In the genomic region with DNA sequence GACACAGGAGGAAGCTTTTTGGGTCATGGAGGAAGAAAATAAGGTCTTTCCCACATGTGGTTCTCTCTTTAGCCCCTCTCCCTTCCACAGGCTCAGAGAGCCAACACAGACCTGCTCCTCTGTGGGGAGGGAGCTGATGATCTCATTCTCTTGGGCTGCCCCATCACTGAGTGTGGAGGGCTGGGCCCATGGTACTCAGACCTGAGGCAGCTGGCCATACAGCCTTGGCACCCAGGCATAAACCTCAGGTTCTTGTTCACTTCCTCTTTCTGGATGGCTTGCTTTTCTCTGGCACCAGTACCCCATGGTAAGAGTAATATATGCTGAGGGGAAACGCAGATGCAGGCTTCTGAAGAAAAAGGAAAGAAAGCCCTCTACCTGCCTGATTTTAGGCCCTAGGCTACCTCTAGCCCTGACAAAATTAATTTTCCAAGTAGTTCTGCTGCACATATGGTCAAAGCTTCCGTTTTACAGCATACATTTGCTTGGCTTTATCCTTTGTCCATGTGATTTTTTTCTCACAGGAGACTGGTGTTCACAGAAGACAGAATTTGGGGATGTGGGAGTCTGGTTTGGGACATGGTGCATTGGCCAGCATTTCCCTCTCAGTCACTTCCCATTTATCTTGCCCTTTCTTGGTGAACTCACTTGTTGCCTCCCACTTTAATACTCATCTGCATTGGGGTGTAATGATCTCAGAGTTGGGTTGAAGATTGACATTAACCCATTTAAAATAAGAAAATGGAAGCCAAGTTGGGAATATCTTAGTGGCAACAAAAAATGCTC, we compare ENCODE assay signal across 10 cellular contexts. TPM values are rescaled to one million over a fixed set of nuclear protein-coding genes. Genes with fewer than 3 reads are reported as not detected.
DNase-seq lines count a peak whose midpoint lies in the region; ATAC-seq, FAIRE-seq and TF ChIP-seq lines count a peak whose summit lies in the region.
"Had no signal": no experiment of that assay in that cellular context is flagged by ENCODE, and none has a peak within 500 bp of the region (broad histone marks: within the 10 kb centered on the region; RNA-seq: fewer than 3 reads in every experiment).

No MANE protein-coding gene starts in this region.

- in situ Hi-C loops in HepG2 (cut with HindIII; ENCODE audit: extremely low pct_ligation_motif_present, low pct_unique_long_range_greater_than_20kb): no loop called here

- no peaks in the 10 kb centered on the region for H4K20me1 ChIP-seq in HepG2 (ENCODE audit: insufficient read depth, low read length)

- no peak for TF ChIP-seq EP300 in HepG2 (IDR thresholded peaks at IDR 0.05; ENCODE audit: low read depth in 2 of 2, low read length in 2 of 2)
- TF ChIP-seq EP300 in HepG2 (CRISPR knock-in tag; IDR thresholded peaks at IDR 0.05; ENCODE audit: borderline replicate concordance): no peak

- ATAC-seq in right lobe of liver (peak in 3 of 4 donors; percentile 22 to 54 (median 53)), HepG2 (no peak), HG03066 (IDR thresholded peaks at IDR 0.05; ENCODE audit: low read depth, unreplicated experiment) (peak; percentile 58), upper lobe of right lung (peak; percentile 69)
- no peak for ATAC-seq in activated CD4-positive, CD25-positive, alpha-beta regulatory T cell treated with anti-CD3 and anti-CD28 coated beads, Interleukin-2, amount 50 U/mL, for 24 hours
- ATAC-seq: effector memory CD8-positive, alpha-beta T cell had no signal

- no peak for DNase-seq in right lobe of liver
- DNase-seq in HepG2 (ENCODE audit: low spot score): no peak
- DNase-seq in RCC 7860 (ENCODE audit: low spot score): peak; percentile 88
- DNase-seq in upper lobe of right lung: no peak
- no peak for DNase-seq in ureter (ENCODE audit: low spot score)
- DNase-seq in NCI-H2196 treated with DMSO at 0.1 percent for 48 hours (lab: John Stamatoyannopoulos, UW; ENCODE audit: unreplicated experiment): no peak
- DNase-seq: activated CD4-positive, alpha-beta T cell treated with anti-CD3 and anti-CD28 coated beads for 4 hours; effector memory CD8-positive, alpha-beta T cell had no signal

- 52% methylated on average over 2 of the region's 2 CpGs for WGBS in right lobe of liver (ENCODE audit: insufficient coverage, low coverage, low lambda C conversion rate, missing lambda C conversion rate)
- 32% methylated on average over 2 of the region's 2 CpGs for WGBS in HepG2 (ENCODE audit: low lambda C conversion rate)

- H3K27me3 ChIP-seq in right lobe of liver: no peaks in the 10 kb centered on the region
- H3K27me3 ChIP-seq in HepG2 (ENCODE audit: control insufficient read depth in 1 of 2, insufficient read depth in 2 of 2, low read length in 2 of 2): no peaks in the 10 kb centered on the region; a peak in 1 of 5 replicates
- H3K27me3 ChIP-seq in upper lobe of right lung: no peaks in the 10 kb centered on the region

- TF ChIP-seq CTCF in right lobe of liver (IDR thresholded peaks at IDR 0.05) (no peak), HepG2 (CRISPR knock-in tag; IDR thresholded peaks at IDR 0.05) (no peak), upper lobe of right lung (IDR thresholded peaks at IDR 0.05) (no peak)

- no TSS peak for BruUV-seq in HepG2 (replicated peaks; lab: Mats Ljungman, UMichigan)

- FAIRE-seq in HepG2 (lab: Jason Lieb, UNC): no peak
- FAIRE-seq in RCC 7860 (lab: Jason Lieb, UNC): peak; percentile 92

- H3K9ac ChIP-seq in HepG2 (ENCODE audit: insufficient read depth, low read depth, low read length): no peak overlapping the region

- TF ChIP-seq RAD21 in HepG2 (CRISPR knock-in tag; IDR thresholded peaks at IDR 0.05): no peak

- no peak overlapping the region for H2AFZ ChIP-seq in HepG2 (ENCODE audit: low read length)

- H3K27ac ChIP-seq in right lobe of liver (no peak overlapping the region), HepG2 (ENCODE audit: extremely low read length, insufficient read depth, low read length) (no peak overlapping the region), upper lobe of right lung (no peak overlapping the region)

- POLR2A ChIA-PET in HepG2 (lab: Yijun Ruan, JAX): no interaction called here

- H3K9me3 ChIP-seq in right lobe of liver: no peaks in the 10 kb centered on the region
- no peaks in the 10 kb centered on the region for H3K9me3 ChIP-seq in HepG2 (ENCODE audit: low read length)
- peaks cover 4% of the 10 kb centered on the region for H3K9me3 ChIP-seq in upper lobe of right lung

- CTCF ChIA-PET in HepG2 (lab: Yijun Ruan, JAX; ENCODE audit: low intra/inter-chr PET ratio, low total read pairs): no interaction called here

- H3K4me3 ChIP-seq in right lobe of liver: no peak overlapping the region
- H3K4me3 ChIP-seq in HepG2 (replicated peaks in 1 of 3; ENCODE audit: insufficient read depth in 1 of 3, low read depth in 2 of 3, low read length in 3 of 3): no peak overlapping the region
- no peak overlapping the region for H3K4me3 ChIP-seq in upper lobe of right lung

- TF ChIP-seq POLR2A in right lobe of liver (IDR thresholded peaks at IDR 0.05) (no peak), HepG2 (IDR thresholded peaks at IDR 0.05; ENCODE audit: insufficient read depth in 1 of 2, low read depth in 2 of 2, low read length in 2 of 2) (no peak)

- no peaks in the 10 kb centered on the region for H3K79me2 ChIP-seq in HepG2 (ENCODE audit: insufficient read depth, low read length)

- no peaks in the 10 kb centered on the region for H3K4me1 ChIP-seq in right lobe of liver
- no peaks in the 10 kb centered on the region for H3K4me1 ChIP-seq in HepG2 (ENCODE audit: insufficient read depth, low read length)
- H3K4me1 ChIP-seq in upper lobe of right lung: no peaks in the 10 kb centered on the region

- intact Hi-C loops in right lobe of liver (cut with DNase I): no loop called here
- intact Hi-C loops in HepG2 (cut with micrococcal nuclease; ENCODE audit: unreplicated experiment): no loop called here
- intact Hi-C loops in upper lobe of right lung (cut with DNase I): no loop called here

- no peaks in the 10 kb centered on the region for H3K36me3 ChIP-seq in right lobe of liver
- H3K36me3 ChIP-seq in HepG2 (replicated peaks in 1 of 2; ENCODE audit: control insufficient read depth in 1 of 2, insufficient read depth in 2 of 2, low read length in 2 of 2): no peaks in the 10 kb centered on the region
- H3K36me3 ChIP-seq in upper lobe of right lung: no peaks in the 10 kb centered on the region

- no peak overlapping the region for H3K4me2 ChIP-seq in HepG2 (ENCODE audit: low read depth, low read length)

TF ChIP-seq in HepG2, 621 proteins besides CTCF, POLR2A, EP300 and RAD21 (continues in another document):
- TF ChIP-seq HOXA9 (CRISPR knock-in tag; IDR thresholded peaks at IDR 0.05; ENCODE audit: borderline replicate concordance) (no peak), BORCS8-MEF2B (CRISPR knock-in tag; IDR thresholded peaks at IDR 0.05) (no peak)

RNA-seq across cellular contexts. Expression of gene DHRS9, which starts 11.1 kb away (rescaled TPM):
- total RNA-seq in right lobe of liver: 1 to 10 TPM in 2 of 6 experiments, under 1 TPM in 4; 0.29 to 1.2 (median 0.55) TPM
- total RNA-seq in HepG2 (2016; rRNA removed; fragmentation: Illumina TruSeq; extraction: Trizol): not detected in 2 replicates
- not detected in 2 replicates for total RNA-seq in HepG2 (2016; cell fraction: cytosol; rRNA removed; fragmentation: Illumina TruSeq; extraction: Trizol; ENCODE audit: low read depth)
- not detected in 2 replicates for total RNA-seq in HepG2 (2016; cell fraction: insoluble cytoplasmic fraction; rRNA removed; fragmentation: Illumina TruSeq; extraction: Trizol)
- not detected in 2 replicates for total RNA-seq in HepG2 (2016; cell fraction: membrane; rRNA removed; fragmentation: Illumina TruSeq; extraction: Trizol)
- not detected in 2 replicates for total RNA-seq in HepG2 (2016; cell fraction: nucleus; rRNA removed; fragmentation: Illumina TruSeq; extraction: Trizol)
- polyA plus RNA-seq in HepG2 (2011; rRNA removed): not detected in 2 replicates
- not detected in 2 replicates for polyA plus RNA-seq in HepG2 (2011; cell fraction: cytosol; rRNA removed)
- polyA plus RNA-seq in HepG2 (2011; cell fraction: nucleus; rRNA removed): not detected in 2 replicates
- polyA plus RNA-seq in HepG2 (2012): not detected in 2 replicates
- polyA plus RNA-seq in HepG2 (2016; cell fraction: cytosol; fragmentation: Illumina TruSeq; extraction: Trizol; ENCODE audit: low read depth): not detected in 2 replicates
- not detected in 2 replicates for polyA plus RNA-seq in HepG2 (2016; cell fraction: insoluble cytoplasmic fraction; fragmentation: Illumina TruSeq; extraction: Trizol; ENCODE audit: low read depth)
- not detected in 2 replicates for polyA plus RNA-seq in HepG2 (2016; cell fraction: membrane; fragmentation: Illumina TruSeq; extraction: Trizol; ENCODE audit: low read depth)
- not detected in 2 replicates for polyA plus RNA-seq in HepG2 (2016; cell fraction: nucleus; fragmentation: Illumina TruSeq; extraction: Trizol; ENCODE audit: insufficient read depth, low read depth)
- polyA minus RNA-seq in HepG2 (2011; rRNA and poly(A)+ RNA removed; ENCODE audit: low replicate concordance): 0.14 TPM in 1 of 2 replicates, not detected in the other
- polyA minus RNA-seq in HepG2 (2011; cell fraction: cytosol; rRNA and poly(A)+ RNA removed): not detected in 2 replicates
- not detected in 2 replicates for polyA minus RNA-seq in HepG2 (2011; cell fraction: nucleus; rRNA and poly(A)+ RNA removed)
- 7.6 TPM for total RNA-seq in upper lobe of right lung
- 1.1 TPM for total RNA-seq in ureter

RNA-seq across cellular contexts. Expression of gene ABCB11, which starts 49.3 kb away (rescaled TPM):
- total RNA-seq in right lobe of liver (100 to 1,000 TPM in 2 of 6 experiments, 10 to 100 TPM in 4; 21.3 to 128 (median 54.8) TPM), HepG2 (2016; rRNA removed; fragmentation: Illumina TruSeq; extraction: Trizol) (not detected in 2 replicates), upper lobe of right lung (0.06 TPM), ureter (0.18 TPM)
- total RNA-seq in HepG2 (2016; cell fraction: cytosol; rRNA removed; fragmentation: Illumina TruSeq; extraction: Trizol; ENCODE audit: low read depth): not detected in 2 replicates
- total RNA-seq in HepG2 (2016; cell fraction: insoluble cytoplasmic fraction; rRNA removed; fragmentation: Illumina TruSeq; extraction: Trizol): not detected in 2 replicates
- not detected in 2 replicates for total RNA-seq in HepG2 (2016; cell fraction: membrane; rRNA removed; fragmentation: Illumina TruSeq; extraction: Trizol)
- not detected in 2 replicates for total RNA-seq in HepG2 (2016; cell fraction: nucleus; rRNA removed; fragmentation: Illumina TruSeq; extraction: Trizol)
- not detected in 2 replicates for polyA plus RNA-seq in HepG2 (2011; rRNA removed)
- polyA plus RNA-seq in HepG2 (2011; cell fraction: cytosol; rRNA removed): not detected in 2 replicates
- not detected in 2 replicates for polyA plus RNA-seq in HepG2 (2011; cell fraction: nucleus; rRNA removed)
- not detected in 2 replicates for polyA plus RNA-seq in HepG2 (2012)
- polyA plus RNA-seq in HepG2 (2016; cell fraction: cytosol; fragmentation: Illumina TruSeq; extraction: Trizol; ENCODE audit: low read depth): not detected in 2 replicates
- not detected in 2 replicates for polyA plus RNA-seq in HepG2 (2016; cell fraction: insoluble cytoplasmic fraction; fragmentation: Illumina TruSeq; extraction: Trizol; ENCODE audit: low read depth)
- not detected in 2 replicates for polyA plus RNA-seq in HepG2 (2016; cell fraction: membrane; fragmentation: Illumina TruSeq; extraction: Trizol; ENCODE audit: low read depth)
- polyA plus RNA-seq in HepG2 (2016; cell fraction: nucleus; fragmentation: Illumina TruSeq; extraction: Trizol; ENCODE audit: insufficient read depth, low read depth): not detected in 2 replicates
- polyA minus RNA-seq in HepG2 (2011; rRNA and poly(A)+ RNA removed; ENCODE audit: low replicate concordance): 0.09 TPM in 1 of 2 replicates, not detected in the other
- polyA minus RNA-seq in HepG2 (2011; cell fraction: cytosol; rRNA and poly(A)+ RNA removed): not detected in 2 replicates
- not detected in 2 replicates for polyA minus RNA-seq in HepG2 (2011; cell fraction: nucleus; rRNA and poly(A)+ RNA removed)

Comparison
In these comparisons a context has a peak if more than half of its experiments do, and no peak if none do; other contexts are left out.
1. ATAC-seq: peak in right lobe of liver (3 of 4), HG03066 (single experiment) and upper lobe of right lung (single experiment); none in HepG2 (single experiment) and activated CD4-positive, CD25-positive, alpha-beta regulatory T cell treated with anti-CD3 and anti-CD28 coated beads, Interleukin-2, amount 50 U/mL, for 24 hours (0 of 2).
2. RNA of gene ABCB11, which starts 49.3 kb away (total RNA-seq): 21.3 to 128 TPM in right lobe of liver; 0.18 TPM in ureter (single experiment), 0.06 TPM in upper lobe of right lung (single experiment) and not detected in HepG2; every median in the first group is over 10 times any median in the second.